8 cellular contexts compared by ENCODE assay signal in genomic region chr7:75093352-75093751, GRCh38. TPM values are rescaled to one million over a fixed set of nuclear protein-coding genes. Genes with fewer than 3 reads are reported as not detected.
DNase-seq lines count a peak whose midpoint lies in the region; ATAC-seq, FAIRE-seq and TF ChIP-seq lines count a peak whose summit lies in the region.
"Not testable (repeated sequence)": the region's sequence is repeated elsewhere in the genome, so short reads cannot be mapped to it uniquely, and the experiment has no call there.

No MANE protein-coding gene starts in this region.

- not testable (repeated sequence) for TF ChIP-seq RAD21 in HepG2 (CRISPR knock-in tag; IDR thresholded peaks at IDR 0.05)

- WGBS in HepG2 (ENCODE audit: low lambda C conversion rate), result 6% methylated on average over 7 of the region's 10 CpGs
- WGBS in thyroid gland, 2 donors, result 6 to 31% methylated on average over 7 to 8 of the region's 10 CpGs

- peak in 2 of 5 donors; percentile 4 to 17 for DNase-seq in CD4-positive, alpha-beta memory T cell
- DNase-seq in HL-60 (ENCODE audit: low read depth in 1 of 2, low spot score in 1 of 2); SK-N-MC (ENCODE audit: low read depth, low spot score); MCF 10A (ENCODE audit: unreplicated experiment); HepG2 (ENCODE audit: low spot score); progenitor cell of endocrine pancreas (ENCODE audit: low spot score, unreplicated experiment); thyroid gland: not testable (repeated sequence)
- peak; percentile 15 for DNase-seq in fibroblast of villous mesenchyme (ENCODE audit: low read depth)

- TF ChIP-seq EP300 in HepG2 (IDR thresholded peaks at IDR 0.05; ENCODE audit: low read depth in 2 of 2, low read length in 2 of 2); HepG2 (CRISPR knock-in tag; IDR thresholded peaks at IDR 0.05; ENCODE audit: borderline replicate concordance): not testable (repeated sequence)

- not testable (repeated sequence) for H3K36me3 Mint-ChIP-seq in CD4-positive, alpha-beta memory T cell; MCF 10A (ENCODE audit: insufficient read depth, unreplicated experiment); progenitor cell of endocrine pancreas (ENCODE audit: insufficient read depth)

- CTCF ChIA-PET in CD4-positive, alpha-beta memory T cell (lab: Charles Lee; ENCODE audit: partially characterized antibody); MCF 10A (lab: Yijun Ruan, JAX): not testable (repeated sequence)
- CTCF ChIA-PET in HepG2 (lab: Yijun Ruan, JAX; ENCODE audit: low intra/inter-chr PET ratio, low total read pairs), result interaction anchor here (0.6 kb wide), 1 partner anchor 161 kb away, joined by 3 read pairs; no protein-coding TSS in a partner anchor

- H3K27ac ChIP-seq in CD4-positive, alpha-beta memory T cell (ENCODE audit: low read depth, low read length), result peak overlapping the region; percentile 35
- H3K27ac ChIP-seq in HL-60 (replicated peaks); HepG2 (ENCODE audit: extremely low read length, insufficient read depth, low read length): not testable (repeated sequence)
- H3K27ac ChIP-seq in SK-N-MC (peak overlapping the region; percentile 72), thyroid gland (peak overlapping the region; percentile 61 to 82 (median 75))

- H3K9me3 ChIP-seq in CD4-positive, alpha-beta memory T cell (ENCODE audit: control insufficient read depth in 1 of 2, low read length in 2 of 2); SK-N-MC (ENCODE audit: low read depth, low read length); HepG2 (ENCODE audit: low read length); thyroid gland: not testable (repeated sequence)

- intact Hi-C loops in CD4-positive, alpha-beta memory T cell (cut with micrococcal nuclease); MCF 10A (cut with micrococcal nuclease); HepG2 (cut with micrococcal nuclease; ENCODE audit: unreplicated experiment); thyroid gland (cut with DNase I): not testable (repeated sequence)

- peak overlapping the region in 3 of 7 donors; percentile 41 to 57 (median 42) for H3K27ac Mint-ChIP-seq in CD4-positive, alpha-beta memory T cell
- not testable (repeated sequence) for H3K27ac Mint-ChIP-seq in MCF 10A (ENCODE audit: low read depth, unreplicated experiment); progenitor cell of endocrine pancreas

- TF ChIP-seq POLR2A in HepG2 (IDR thresholded peaks at IDR 0.05; ENCODE audit: insufficient read depth in 1 of 2, low read depth in 2 of 2, low read length in 2 of 2); thyroid gland (IDR thresholded peaks at IDR 0.05): not testable (repeated sequence)

- not testable (repeated sequence) for H3K36me3 ChIP-seq in CD4-positive, alpha-beta memory T cell (ENCODE audit: insufficient read depth, low read length); SK-N-MC (ENCODE audit: insufficient read depth, low read length); HepG2 (replicated peaks in 1 of 2; ENCODE audit: control insufficient read depth in 1 of 2, insufficient read depth in 2 of 2, low read length in 2 of 2); thyroid gland

- FAIRE-seq in HepG2 (lab: Jason Lieb, UNC), result peak; percentile 32

- not testable (repeated sequence) for H3K4me1 Mint-ChIP-seq in CD4-positive, alpha-beta memory T cell; MCF 10A (ENCODE audit: insufficient read depth, unreplicated experiment); progenitor cell of endocrine pancreas (ENCODE audit: low read depth)

- H3K9me3 Mint-ChIP-seq in CD4-positive, alpha-beta memory T cell; MCF 10A (ENCODE audit: unreplicated experiment); progenitor cell of endocrine pancreas (ENCODE audit: low read depth): not testable (repeated sequence)

- POLR2A ChIA-PET in CD4-positive, alpha-beta memory T cell (lab: Charles Lee; ENCODE audit: partially characterized antibody); MCF 10A (lab: Yijun Ruan, JAX); HepG2 (lab: Yijun Ruan, JAX): not testable (repeated sequence)

- H3K4me2 ChIP-seq in HepG2 (ENCODE audit: low read depth, low read length), result peak overlapping the region; percentile 61

- in situ Hi-C loops in HepG2 (cut with HindIII; ENCODE audit: extremely low pct_ligation_motif_present, low pct_unique_long_range_greater_than_20kb), result not testable (repeated sequence)

- not testable (repeated sequence) for TF ChIP-seq CTCF in HL-60 (IDR thresholded peaks at IDR 0.05; ENCODE audit: insufficient read depth, low read length); MCF 10A (IDR thresholded peaks at IDR 0.05; ENCODE audit: unreplicated experiment); fibroblast of villous mesenchyme (IDR thresholded peaks at IDR 0.05; ENCODE audit: insufficient read depth, low read depth, low read length); HepG2 (CRISPR knock-in tag; IDR thresholded peaks at IDR 0.05); progenitor cell of endocrine pancreas (IDR thresholded peaks at IDR 0.05; ENCODE audit: unreplicated experiment); thyroid gland (IDR thresholded peaks at IDR 0.05)

- H3K4me3 ChIP-seq in CD4-positive, alpha-beta memory T cell (ENCODE audit: low read length in 2 of 2), result not testable (repeated sequence)
- H3K4me3 ChIP-seq in HL-60 (replicated peaks; ENCODE audit: insufficient read depth, low read length), result peak overlapping the region; percentile 18
- H3K4me3 ChIP-seq in SK-N-MC, result peak overlapping the region; percentile 70
- H3K4me3 ChIP-seq in fibroblast of villous mesenchyme (ENCODE audit: low read depth, low read length), result peak overlapping the region; percentile 53
- H3K4me3 ChIP-seq in HepG2 (replicated peaks in 1 of 3; ENCODE audit: insufficient read depth in 1 of 3, low read depth in 2 of 3, low read length in 3 of 3), result peak overlapping the region in 2 of 3 experiments; percentile 57 to 61; a peak in 3 of 6 replicates
- H3K4me3 ChIP-seq in thyroid gland (replicated peaks in 1 of 3), result peak overlapping the region in 1 of 3 donors; percentile 4

- H3K9ac ChIP-seq in SK-N-MC (ENCODE audit: insufficient read length), result not testable (repeated sequence)
- peak overlapping the region; percentile 59; the same call in 1 of the 2 replicates for H3K9ac ChIP-seq in HepG2 (ENCODE audit: insufficient read depth, low read depth, low read length)

- H3K4me3 Mint-ChIP-seq in CD4-positive, alpha-beta memory T cell, result not testable (repeated sequence)
- peak overlapping the region; percentile 35 for H3K4me3 Mint-ChIP-seq in MCF 10A (ENCODE audit: unreplicated experiment)
- peak overlapping the region; percentile 50 for H3K4me3 Mint-ChIP-seq in progenitor cell of endocrine pancreas (ENCODE audit: low read depth)

- not testable (repeated sequence) for H3K27me3 Mint-ChIP-seq in CD4-positive, alpha-beta memory T cell; MCF 10A (ENCODE audit: insufficient read depth, unreplicated experiment); progenitor cell of endocrine pancreas

- H2AFZ ChIP-seq in HepG2 (ENCODE audit: low read length), result not testable (repeated sequence)

- not testable (repeated sequence) for H3K27me3 ChIP-seq in CD4-positive, alpha-beta memory T cell (ENCODE audit: insufficient read depth, low read length); HL-60 (ENCODE audit: insufficient read depth, poor library complexity, severe bottlenecking); HepG2 (ENCODE audit: control insufficient read depth in 1 of 2, insufficient read depth in 2 of 2, low read length in 2 of 2); thyroid gland

- H3K79me2 ChIP-seq in HepG2 (ENCODE audit: insufficient read depth, low read length), result not testable (repeated sequence)

- H3K4me1 ChIP-seq in CD4-positive, alpha-beta memory T cell (ENCODE audit: insufficient read depth, low read length); HepG2 (ENCODE audit: insufficient read depth, low read length); thyroid gland: not testable (repeated sequence)

- BruUV-seq in MCF 10A (replicated peaks; lab: Mats Ljungman, UMichigan), result TSS peak; percentile 71
- BruUV-seq in HepG2 (replicated peaks; lab: Mats Ljungman, UMichigan), result not testable (repeated sequence)

- not testable (repeated sequence) for H4K20me1 ChIP-seq in HepG2 (ENCODE audit: insufficient read depth, low read length)

- peak; percentile 24 for ATAC-seq in HepG2

RNA-seq across cellular contexts. Expression of gene GTF2IRD2B, which starts 1.0 kb away (rescaled TPM):
- 10 to 100 TPM; 54.9 to 64.0 TPM for total RNA-seq in CD4-positive, alpha-beta memory T cell
- 10 to 100 TPM; 25.4 to 38.0 TPM for polyA plus RNA-seq in CD4-positive, alpha-beta memory T cell
- 31.4 and 32.0 TPM in 2 replicates for total RNA-seq in MCF 10A (2022)
- 18.1 and 22.2 TPM in 2 replicates for total RNA-seq in fibroblast of villous mesenchyme
- 6.6 and 10.0 TPM in 2 replicates for total RNA-seq in HepG2 (2016; rRNA removed; fragmentation: Illumina TruSeq; extraction: Trizol)
- total RNA-seq in HepG2 (2016; cell fraction: cytosol; rRNA removed; fragmentation: Illumina TruSeq; extraction: Trizol; ENCODE audit: low read depth), result 24.4 and 39.4 TPM in 2 replicates
- total RNA-seq in HepG2 (2016; cell fraction: insoluble cytoplasmic fraction; rRNA removed; fragmentation: Illumina TruSeq; extraction: Trizol), result 4.0 and 9.2 TPM in 2 replicates
- 13.4 and 17.7 TPM in 2 replicates for total RNA-seq in HepG2 (2016; cell fraction: membrane; rRNA removed; fragmentation: Illumina TruSeq; extraction: Trizol)
- total RNA-seq in HepG2 (2016; cell fraction: nucleus; rRNA removed; fragmentation: Illumina TruSeq; extraction: Trizol), result 5.2 and 5.4 TPM in 2 replicates
- polyA plus RNA-seq in HepG2 (2011; rRNA removed), result 12.3 and 12.7 TPM in 2 replicates
- 13.0 and 16.9 TPM in 2 replicates for polyA plus RNA-seq in HepG2 (2011; cell fraction: cytosol; rRNA removed)
- polyA plus RNA-seq in HepG2 (2011; cell fraction: nucleus; rRNA removed), result 17.5 and 21.5 TPM in 2 replicates
- 5.9 and 10.3 TPM in 2 replicates for polyA plus RNA-seq in HepG2 (2012)
- polyA plus RNA-seq in HepG2 (2016; cell fraction: cytosol; fragmentation: Illumina TruSeq; extraction: Trizol; ENCODE audit: low read depth), result 47.2 and 50.8 TPM in 2 replicates
- 5.5 and 7.2 TPM in 2 replicates for polyA plus RNA-seq in HepG2 (2016; cell fraction: insoluble cytoplasmic fraction; fragmentation: Illumina TruSeq; extraction: Trizol; ENCODE audit: low read depth)
- 19.9 and 22.8 TPM in 2 replicates for polyA plus RNA-seq in HepG2 (2016; cell fraction: membrane; fragmentation: Illumina TruSeq; extraction: Trizol; ENCODE audit: low read depth)
- 13.0 and 14.6 TPM in 2 replicates for polyA plus RNA-seq in HepG2 (2016; cell fraction: nucleus; fragmentation: Illumina TruSeq; extraction: Trizol; ENCODE audit: insufficient read depth, low read depth)
- 6.5 and 10.9 TPM in 2 replicates for polyA minus RNA-seq in HepG2 (2011; rRNA and poly(A)+ RNA removed; ENCODE audit: low replicate concordance)
- polyA minus RNA-seq in HepG2 (2011; cell fraction: cytosol; rRNA and poly(A)+ RNA removed), result 5.7 and 6.3 TPM in 2 replicates
- 24.6 and 25.4 TPM in 2 replicates for polyA minus RNA-seq in HepG2 (2011; cell fraction: nucleus; rRNA and poly(A)+ RNA removed)
- 57.5 and 65.5 TPM in 2 replicates for total RNA-seq in progenitor cell of endocrine pancreas
- total RNA-seq in thyroid gland, result 100 to 1,000 TPM in 1 of 4 donors, 10 to 100 TPM in 3; 71.5 to 124 (median 80.2) TPM

RNA-seq across cellular contexts. Expression of gene RCC1L, which starts 19.8 kb away (rescaled TPM):
- total RNA-seq in CD4-positive, alpha-beta memory T cell, result 10 to 100 TPM; 27.4 to 28.9 TPM
- 10 to 100 TPM; 27.2 to 30.8 TPM for polyA plus RNA-seq in CD4-positive, alpha-beta memory T cell
- total RNA-seq in MCF 10A (2022), result 36.9 and 43.5 TPM in 2 replicates
- 36.1 and 52.2 TPM in 2 replicates for total RNA-seq in fibroblast of villous mesenchyme
- 75.4 and 82.8 TPM in 2 replicates for total RNA-seq in HepG2 (2016; rRNA removed; fragmentation: Illumina TruSeq; extraction: Trizol)
- 10.8 and 11.6 TPM in 2 replicates for total RNA-seq in HepG2 (2016; cell fraction: cytosol; rRNA removed; fragmentation: Illumina TruSeq; extraction: Trizol; ENCODE audit: low read depth)
- total RNA-seq in HepG2 (2016; cell fraction: insoluble cytoplasmic fraction; rRNA removed; fragmentation: Illumina TruSeq; extraction: Trizol), result 76.4 and 82.4 TPM in 2 replicates
- 30.5 and 31.7 TPM in 2 replicates for total RNA-seq in HepG2 (2016; cell fraction: membrane; rRNA removed; fragmentation: Illumina TruSeq; extraction: Trizol)
- 28.9 and 35.4 TPM in 2 replicates for total RNA-seq in HepG2 (2016; cell fraction: nucleus; rRNA removed; fragmentation: Illumina TruSeq; extraction: Trizol)
- polyA plus RNA-seq in HepG2 (2011; rRNA removed), result 37.9 and 42.1 TPM in 2 replicates
- 35.9 and 39.4 TPM in 2 replicates for polyA plus RNA-seq in HepG2 (2011; cell fraction: cytosol; rRNA removed)
- polyA plus RNA-seq in HepG2 (2011; cell fraction: nucleus; rRNA removed), result 16.7 and 18.8 TPM in 2 replicates
- polyA plus RNA-seq in HepG2 (2012), result 40.0 and 42.3 TPM in 2 replicates
- polyA plus RNA-seq in HepG2 (2016; cell fraction: cytosol; fragmentation: Illumina TruSeq; extraction: Trizol; ENCODE audit: low read depth), result 7.9 and 8.7 TPM in 2 replicates
- polyA plus RNA-seq in HepG2 (2016; cell fraction: insoluble cytoplasmic fraction; fragmentation: Illumina TruSeq; extraction: Trizol; ENCODE audit: low read depth), result 67.9 and 72.1 TPM in 2 replicates
- polyA plus RNA-seq in HepG2 (2016; cell fraction: membrane; fragmentation: Illumina TruSeq; extraction: Trizol; ENCODE audit: low read depth), result 19.0 and 21.0 TPM in 2 replicates
- polyA plus RNA-seq in HepG2 (2016; cell fraction: nucleus; fragmentation: Illumina TruSeq; extraction: Trizol; ENCODE audit: insufficient read depth, low read depth), result 41.1 and 42.5 TPM in 2 replicates
- 32.8 and 41.8 TPM in 2 replicates for polyA minus RNA-seq in HepG2 (2011; rRNA and poly(A)+ RNA removed; ENCODE audit: low replicate concordance)
- polyA minus RNA-seq in HepG2 (2011; cell fraction: cytosol; rRNA and poly(A)+ RNA removed), result 15.1 and 15.4 TPM in 2 replicates
- 11.2 and 16.1 TPM in 2 replicates for polyA minus RNA-seq in HepG2 (2011; cell fraction: nucleus; rRNA and poly(A)+ RNA removed)
- total RNA-seq in progenitor cell of endocrine pancreas, result 41.1 and 43.9 TPM in 2 replicates
- 10 to 100 TPM; 34.8 to 49.7 (median 42.7) TPM for total RNA-seq in thyroid gland
